8 cellular contexts compared by ENCODE assay signal in the genomic region with DNA sequence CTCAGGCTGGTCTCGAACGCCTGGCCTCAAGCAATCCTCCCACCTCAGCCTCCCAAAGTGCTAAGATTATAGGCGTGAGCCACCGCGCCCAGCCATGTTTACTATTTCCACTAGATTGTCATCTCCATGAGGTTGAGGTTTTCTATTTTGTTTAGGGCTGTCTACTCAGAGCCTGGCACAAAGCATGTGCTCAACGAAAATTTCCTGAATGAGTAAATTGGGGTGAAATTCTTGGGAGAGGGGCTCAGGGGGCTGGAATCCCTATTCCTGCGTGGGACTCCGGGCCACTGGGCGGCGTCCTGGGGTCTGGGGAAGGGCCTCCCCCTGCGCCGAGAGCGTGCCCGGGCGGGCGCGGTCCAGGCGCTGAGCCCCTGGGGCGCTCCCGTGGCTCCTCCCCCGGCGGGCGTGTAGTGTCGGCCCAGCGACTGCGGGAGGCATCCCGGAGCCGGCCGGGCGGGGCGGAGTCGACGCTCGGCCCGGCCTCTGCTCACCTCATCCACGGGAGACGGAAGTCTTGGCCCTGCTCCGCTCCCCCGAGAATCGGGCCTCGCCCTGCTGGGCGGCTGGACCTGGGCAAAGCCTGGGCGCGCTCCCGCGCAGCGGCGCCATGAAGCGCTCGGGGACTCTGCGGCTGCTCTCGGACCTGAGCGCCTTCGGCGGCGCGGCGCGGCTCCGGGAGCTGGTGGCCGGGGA. TPM values are rescaled to one million over a fixed set of nuclear protein-coding genes. Genes with fewer than 3 reads are reported as not detected.
A peak's percentile ranks its signal among the peaks of the same experiment; 100 is the strongest.
DNase-seq lines count a peak whose midpoint lies in the region; ATAC-seq and TF ChIP-seq lines count a peak whose summit lies in the region.

Gene HPS6, plus strand, starts transcription at position 482 of the 693 bp plus-strand sequence. Its CDS starts 126 bp downstream, at position 608.

- CTCF ChIA-PET in Calu3 (lab: Charles Lee) (interaction anchor here (0.6 kb wide), 1 partner anchor 267 kb away, joined by 6 read pairs; no protein-coding TSS in a partner anchor), PC-3 (lab: Charles Lee) (no interaction called here)

- peaks cover 19% of the 10 kb centered on the region for H3K36me3 Mint-ChIP-seq in Calu3 (ENCODE audit: insufficient read depth, unreplicated experiment)

- H3K9me2 ChIP-seq in PC-3 (replicated peaks; ENCODE audit: low read length), result no peaks in the 10 kb centered on the region

- no peak for TF ChIP-seq CTCF in Calu3 (IDR thresholded peaks at IDR 0.05; ENCODE audit: unreplicated experiment)
- TF ChIP-seq CTCF in PC-3 (conservative IDR thresholded peaks at IDR 0.05; ENCODE audit: low read depth, low read length), result peak; percentile 38; the same call in 1 of the 2 replicates

- H3K4me3 ChIP-seq in PC-3 (ENCODE audit: low read length) (peak within 1 kb of the TSS; percentile 84), muscle layer of colon (ENCODE audit: low read depth in 1 of 2, low read length in 2 of 2) (peak within 1 kb of the TSS; percentile 75 to 86)

- TF ChIP-seq POLR2A in erythroblast (IDR thresholded peaks at IDR 0.05; ENCODE audit: low read length), result peak; percentile 89

- no peaks in the 10 kb centered on the region for H3K27me3 Mint-ChIP-seq in Calu3 (ENCODE audit: unreplicated experiment)

- POLR2A ChIA-PET in PC-3 (lab: Charles Lee; ENCODE audit: unreplicated experiment), result interaction anchor here (0.6 kb wide), 1 partner anchor 58 kb away, joined by 3 read pairs; no protein-coding TSS in a partner anchor

- H3K4me1 Mint-ChIP-seq in Calu3 (ENCODE audit: low read depth, unreplicated experiment), result peaks cover 10% of the 10 kb centered on the region

- ATAC-seq in GM21367 (IDR thresholded peaks at IDR 0.05; ENCODE audit: unreplicated experiment) (peak; percentile 78), PC-3 (peak; percentile 96)

- intact Hi-C loops in Calu3 (cut with micrococcal nuclease; ENCODE audit: unreplicated experiment), result no loop called here
- intact Hi-C loops in PC-3 (cut with micrococcal nuclease), result no loop called here

- no peaks in the 10 kb centered on the region for H4K20me1 ChIP-seq in PC-3 (ENCODE audit: low read length)

- no TSS peak for BruUV-seq in Calu3 (replicated peaks; lab: Mats Ljungman, UMichigan)
- TSS peak; percentile 29 for BruUV-seq in PC-3 (replicated peaks; lab: Mats Ljungman, UMichigan)

- DNase-seq in Calu3 (peak; percentile 91), HUDEP-2 (lab: John Stamatoyannopoulos, UW; ENCODE audit: unreplicated experiment in 76 of 76) (peak in 75 of 76 experiments; percentile 27 to 94 (median 87)), PC-3 (peak; percentile 90), activated T-cell treated with anti-CD3 and anti-CD28 coated beads for 48 hours (ENCODE audit: low read depth) (peak; percentile 89), erythroblast (lab: John Stamatoyannopoulos, UW) (peak; percentile 93 to 95)
- DNase-seq in stimulated activated CD8-positive, alpha-beta memory T cell treated with anti-CD3 and anti-CD28 coated beads, Interleukin-7, amount 100 ng/mL, for 4 hours (ENCODE audit: low read depth in 2 of 2), result peak; percentile 73 to 90

- H3F3A ChIP-seq in PC-3 (ENCODE audit: low read length, unreplicated experiment), result no peaks in the 10 kb centered on the region

- no peaks in the 10 kb centered on the region for H3K27me3 ChIP-seq in PC-3 (ENCODE audit: low read length)
- H3K27me3 ChIP-seq in muscle layer of colon (ENCODE audit: control insufficient read depth in 1 of 2, insufficient read depth in 2 of 2, low read length in 2 of 2), result no peaks in the 10 kb centered on the region

- H3K9me3 ChIP-seq in PC-3 (ENCODE audit: low read length) (no peaks in the 10 kb centered on the region), muscle layer of colon (ENCODE audit: low read length) (no peaks in the 10 kb centered on the region)

- no peaks in the 10 kb centered on the region for H3K9me3 Mint-ChIP-seq in Calu3 (ENCODE audit: low read depth, unreplicated experiment)

- peak within 1 kb of the TSS; percentile 69 for H2AFZ ChIP-seq in PC-3 (ENCODE audit: low read length)

- peak within 1 kb of the TSS; percentile 80 for H3K27ac Mint-ChIP-seq in Calu3 (ENCODE audit: unreplicated experiment)

- peak within 1 kb of the TSS; percentile 96 for H3K9ac ChIP-seq in PC-3 (ENCODE audit: low read length)
- H3K9ac ChIP-seq in muscle layer of colon (ENCODE audit: low read length), result peak within 1 kb of the TSS; percentile 65

- H3K4me3 Mint-ChIP-seq in Calu3 (ENCODE audit: low read depth, unreplicated experiment), result peak within 1 kb of the TSS; percentile 83

- no peaks in the 10 kb centered on the region for H3K36me3 ChIP-seq in PC-3 (ENCODE audit: low read depth, low read length)
- peaks cover 23% of the 10 kb centered on the region for H3K36me3 ChIP-seq in muscle layer of colon (ENCODE audit: insufficient read depth, low read length)

- peak within 1 kb of the TSS; percentile 99 for H3K4me2 ChIP-seq in PC-3 (ENCODE audit: low read length)

- H3K4me1 ChIP-seq in PC-3 (ENCODE audit: insufficient read depth, low read length) (peaks cover 10% of the 10 kb centered on the region; the same call in 1 of the 2 replicates), muscle layer of colon (ENCODE audit: insufficient read depth, low read length) (peaks cover 36% of the 10 kb centered on the region)

- H3K79me2 ChIP-seq in PC-3 (ENCODE audit: low read length), result peaks cover 36% of the 10 kb centered on the region

- H3K27ac ChIP-seq in PC-3 (ENCODE audit: low read length) (peak within 1 kb of the TSS; percentile 32; the same call in 1 of the 2 replicates), muscle layer of colon (ENCODE audit: low read depth, low read length) (peak within 1 kb of the TSS; percentile 97)

RNA-seq across cellular contexts. Expression of gene HPS6, which starts in this region (rescaled TPM):
- 14.7 and 16.9 TPM in 2 replicates for total RNA-seq in Calu3 (2022)
- total RNA-seq in PC-3 (2014; rRNA removed), result 24.0 and 26.8 TPM in 2 replicates

Comparison
In these comparisons a context has a peak if more than half of its experiments do, and no peak if none do; other contexts are left out.
1. Peak in every context shown above with its lines: DNase-seq, ATAC-seq, H3K4me3 ChIP-seq and H3K27ac ChIP-seq.